ENCODE assay signal across 1 cellular context in genomic region chr9:27110181-27110580, GRCh38.
TF ChIP-seq lines count a peak whose summit lies in the region.

No MANE protein-coding gene starts in this region.

TF ChIP-seq in GM23338, 12 proteins besides CTCF, POLR2A, EP300 and RAD21 (continued from another document):
- no peak for TF ChIP-seq ZNF462 (CRISPR knock-in tag; IDR thresholded peaks at IDR 0.05)
- TF ChIP-seq ETS1 (IDR thresholded peaks at IDR 0.05) = no peak
- no peak for TF ChIP-seq EZH2phosphoT487 (IDR thresholded peaks at IDR 0.05; ENCODE audit: unreplicated experiment)
- no peak for TF ChIP-seq ZNF114 (CRISPR knock-in tag; IDR thresholded peaks at IDR 0.05)
TF ChIP-seq in GM23338: peak in this region for 0.
